18 cellular contexts compared by ENCODE assay signal in the genomic region with DNA sequence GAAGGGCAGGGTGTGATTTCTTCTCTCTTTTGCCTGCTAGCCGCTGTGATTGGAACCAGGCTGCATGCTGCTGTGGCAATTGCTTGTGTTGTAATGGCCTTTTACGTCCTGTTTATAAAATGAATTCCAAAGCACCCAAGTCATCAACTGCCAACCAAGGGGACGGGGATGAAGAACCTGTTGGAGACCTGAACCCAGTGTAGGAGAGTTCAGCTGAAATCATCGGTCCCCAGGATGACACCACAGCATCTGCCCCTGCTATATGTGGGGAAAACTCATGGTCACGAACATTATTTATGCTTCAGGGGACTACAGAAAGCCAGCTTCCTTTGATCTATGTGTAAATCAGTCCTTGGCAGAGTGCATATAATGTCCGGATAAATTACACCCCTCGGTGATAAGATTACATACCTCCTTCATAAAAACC. TPM values are rescaled to one million over a fixed set of nuclear protein-coding genes. Genes with fewer than 3 reads are reported as not detected.
DNase-seq lines count a peak whose midpoint lies in the region; ATAC-seq, FAIRE-seq and TF ChIP-seq lines count a peak whose summit lies in the region.
"Had no signal": no experiment of that assay in that cellular context is flagged by ENCODE, and none has a peak within 500 bp of the region (broad histone marks: within the 10 kb centered on the region; RNA-seq: fewer than 3 reads in every experiment).

No MANE protein-coding gene starts in this region.

- no peaks in the 10 kb centered on the region for H4K20me1 ChIP-seq in HepG2 (ENCODE audit: insufficient read depth, low read length)

- TF ChIP-seq RAD21 in HepG2 (CRISPR knock-in tag; IDR thresholded peaks at IDR 0.05) = no peak

- no peak for TF ChIP-seq CTCF in HepG2 (CRISPR knock-in tag; IDR thresholded peaks at IDR 0.05)
- TF ChIP-seq CTCF in right lobe of liver (IDR thresholded peaks at IDR 0.05) = no peak
- no peak for TF ChIP-seq CTCF in lung (IDR thresholded peaks at IDR 0.05; ENCODE audit: control extremely low read depth, extremely low read depth)

- H3K36me3 ChIP-seq in HepG2 (replicated peaks in 1 of 2; ENCODE audit: control insufficient read depth in 1 of 2, insufficient read depth in 2 of 2, low read length in 2 of 2) = peaks cover 2 to 15% of the 10 kb centered on the region in 2 experiments; a peak in 3 of 5 replicates
- peaks cover 0 to 20% (median 3%) of the 10 kb centered on the region in 4 donors for H3K36me3 ChIP-seq in right lobe of liver
- H3K36me3 ChIP-seq in lung (ENCODE audit: control insufficient read depth in 2 of 2, insufficient read depth in 2 of 2, low read length in 2 of 2) = peaks cover 12 to 13% of the 10 kb centered on the region in 2 donors
- H3K36me3 ChIP-seq: pancreas had no signal

- DNase-seq in HepG2 (ENCODE audit: low spot score) (no peak), right lobe of liver (no peak), astrocyte of the hippocampus (ENCODE audit: low read depth, low spot score) (peak; percentile 54), lung (ENCODE audit: low spot score) (no peak), SIG-M5 (lab: John Stamatoyannopoulos, UW) (no peak), NOMO-1 treated with DMSO at 0.1 percent for 48 hours (lab: John Stamatoyannopoulos, UW; ENCODE audit: unreplicated experiment) (no peak)
- DNase-seq: activated CD4-positive, alpha-beta memory T cell treated with anti-CD3 and anti-CD28 coated beads for 36 hours; activated effector memory CD4-positive, alpha-beta T cell treated with Interleukin-2 at 50 U/mL for 16 hours; AML-193; cerebellar nuclear complex; mammary epithelial cell; MV-4-11; NK-92 treated with Interleukin-12 subunit alpha and Interleukin-12 subunit beta, amount 100 ng/mL, for 24 hours; pancreas; stimulated activated CD4-positive, alpha-beta T cell treated with anti-CD3 and anti-CD28 coated beads, Interleukin-15, amount 100 ng/mL, for 24 hours had no signal

- no peak overlapping the region for H2AFZ ChIP-seq in HepG2 (ENCODE audit: low read length)

- H3K9me3 ChIP-seq in HepG2 (ENCODE audit: low read length) (no peaks in the 10 kb centered on the region), right lobe of liver (no peaks in the 10 kb centered on the region), lung (ENCODE audit: control insufficient read depth in 2 of 2, insufficient read depth in 1 of 2, low read length in 1 of 2) (no peaks in the 10 kb centered on the region)
- H3K9me3 ChIP-seq: pancreas had no signal

- H3K4me3 ChIP-seq in HepG2 (replicated peaks in 1 of 3; ENCODE audit: insufficient read depth in 1 of 3, low read depth in 2 of 3, low read length in 3 of 3) (no peak overlapping the region), right lobe of liver (no peak overlapping the region), lung (no peak overlapping the region)
- H3K4me3 ChIP-seq: pancreas had no signal

- POLR2A ChIA-PET in HepG2 (lab: Yijun Ruan, JAX) = no interaction called here

- in situ Hi-C loops in HepG2 (cut with HindIII; ENCODE audit: extremely low pct_ligation_motif_present, low pct_unique_long_range_greater_than_20kb) = no loop called here

- intact Hi-C loops in HepG2 (cut with micrococcal nuclease; ENCODE audit: unreplicated experiment) (loop anchor here (5.0 to 10.0 kb wide), 2 partner anchors 168 to 300 kb away; a partner anchor contains a TSS), right lobe of liver (cut with DNase I) (no loop called here)

- H3K9ac ChIP-seq in HepG2 (ENCODE audit: insufficient read depth, low read depth, low read length) = no peak overlapping the region

- H3K27ac ChIP-seq in HepG2 (ENCODE audit: extremely low read length, insufficient read depth, low read length) = no peak overlapping the region
- no peak overlapping the region for H3K27ac ChIP-seq in right lobe of liver
- H3K27ac ChIP-seq in lung (ENCODE audit: low read depth in 1 of 2, low read length in 1 of 2) = peak overlapping the region; percentile 69 to 72
- H3K27ac ChIP-seq: pancreas had no signal

- CTCF ChIA-PET in HepG2 (lab: Yijun Ruan, JAX; ENCODE audit: low intra/inter-chr PET ratio, low total read pairs) = no interaction called here

- H3K4me1 ChIP-seq in HepG2 (ENCODE audit: insufficient read depth, low read length) = peaks cover 21% of the 10 kb centered on the region
- peaks cover 0 to 17% (median 4%) of the 10 kb centered on the region in 4 donors for H3K4me1 ChIP-seq in right lobe of liver
- peaks cover 5 to 9% of the 10 kb centered on the region in 2 donors for H3K4me1 ChIP-seq in lung (ENCODE audit: control insufficient read depth in 2 of 2, insufficient read depth in 2 of 2, low read length in 2 of 2)

- H3K79me2 ChIP-seq in HepG2 (ENCODE audit: insufficient read depth, low read length) = peaks cover 25% of the 10 kb centered on the region

- H3K4me2 ChIP-seq in HepG2 (ENCODE audit: low read depth, low read length) = no peak overlapping the region

- ATAC-seq in HepG2 (no peak), right lobe of liver (no peak), lung (ENCODE audit: insufficient read depth, low FRiP score) (no peak), GM19467 (IDR thresholded peaks at IDR 0.05; ENCODE audit: unreplicated experiment) (no peak), GM21390 (IDR thresholded peaks at IDR 0.05; ENCODE audit: unreplicated experiment) (no peak)
- ATAC-seq: pancreas had no signal

- no peak for TF ChIP-seq POLR2A in HepG2 (IDR thresholded peaks at IDR 0.05; ENCODE audit: insufficient read depth in 1 of 2, low read depth in 2 of 2, low read length in 2 of 2)
- no peak for TF ChIP-seq POLR2A in right lobe of liver (IDR thresholded peaks at IDR 0.05)

- no peaks in the 10 kb centered on the region; a peak in 1 of 5 replicates for H3K27me3 ChIP-seq in HepG2 (ENCODE audit: control insufficient read depth in 1 of 2, insufficient read depth in 2 of 2, low read length in 2 of 2)
- H3K27me3 ChIP-seq in right lobe of liver = no peaks in the 10 kb centered on the region
- H3K27me3 ChIP-seq in lung (ENCODE audit: control insufficient read depth, insufficient read depth) = no peaks in the 10 kb centered on the region
- H3K27me3 ChIP-seq: pancreas had no signal

- FAIRE-seq in HepG2 (lab: Jason Lieb, UNC) = no peak
- FAIRE-seq: pancreas had no signal

- BruUV-seq in HepG2 (replicated peaks; lab: Mats Ljungman, UMichigan) = no TSS peak

- 93% methylated on average over 7 of the region's 7 CpGs for WGBS in HepG2 (ENCODE audit: low lambda C conversion rate)
- whole genome bisulfite sequencing in right lobe of liver (ENCODE audit: insufficient coverage, low coverage, low lambda C conversion rate, missing lambda C conversion rate) = 71% methylated on average over 4 of the region's 7 CpGs
- 61% methylated on average over 7 of the region's 7 CpGs for WGBS in lung, 2 donors

- no peak for TF ChIP-seq EP300 in HepG2 (IDR thresholded peaks at IDR 0.05; ENCODE audit: low read depth in 2 of 2, low read length in 2 of 2)
- TF ChIP-seq EP300 in HepG2 (CRISPR knock-in tag; IDR thresholded peaks at IDR 0.05; ENCODE audit: borderline replicate concordance) = no peak

RNA-seq across cellular contexts. Expression of a gene that starts 3.8 kb away (rescaled TPM):
- total RNA-seq in HepG2 (2016; rRNA removed; fragmentation: Illumina TruSeq; extraction: Trizol) (22.4 and 24.4 TPM in 2 replicates), right lobe of liver (10 to 100 TPM; 10.5 to 21.9 (median 15.1) TPM), lung (10 to 100 TPM; 35.4 to 44.6 TPM)
- 4.3 and 5.4 TPM in 2 replicates for total RNA-seq in HepG2 (2016; cell fraction: cytosol; rRNA removed; fragmentation: Illumina TruSeq; extraction: Trizol; ENCODE audit: low read depth)
- total RNA-seq in HepG2 (2016; cell fraction: insoluble cytoplasmic fraction; rRNA removed; fragmentation: Illumina TruSeq; extraction: Trizol) = 23.6 and 26.0 TPM in 2 replicates
- total RNA-seq in HepG2 (2016; cell fraction: membrane; rRNA removed; fragmentation: Illumina TruSeq; extraction: Trizol) = 14.2 and 15.4 TPM in 2 replicates
- total RNA-seq in HepG2 (2016; cell fraction: nucleus; rRNA removed; fragmentation: Illumina TruSeq; extraction: Trizol) = 15.0 and 18.4 TPM in 2 replicates
- polyA plus RNA-seq in HepG2 (2011; rRNA removed) (9.5 and 10.2 TPM in 2 replicates), lung (10 to 100 TPM; 22.5 to 35.8 TPM)
- polyA plus RNA-seq in HepG2 (2011; cell fraction: cytosol; rRNA removed) = 6.3 and 7.9 TPM in 2 replicates
- 4.6 and 5.9 TPM in 2 replicates for polyA plus RNA-seq in HepG2 (2011; cell fraction: nucleus; rRNA removed)
- 21.2 and 25.3 TPM in 2 replicates for polyA plus RNA-seq in HepG2 (2012)
- polyA plus RNA-seq in HepG2 (2016; cell fraction: cytosol; fragmentation: Illumina TruSeq; extraction: Trizol; ENCODE audit: low read depth) = 4.8 and 7.2 TPM in 2 replicates
- 22.2 and 24.2 TPM in 2 replicates for polyA plus RNA-seq in HepG2 (2016; cell fraction: insoluble cytoplasmic fraction; fragmentation: Illumina TruSeq; extraction: Trizol; ENCODE audit: low read depth)
- 9.2 and 10.4 TPM in 2 replicates for polyA plus RNA-seq in HepG2 (2016; cell fraction: membrane; fragmentation: Illumina TruSeq; extraction: Trizol; ENCODE audit: low read depth)
- 17.0 and 18.9 TPM in 2 replicates for polyA plus RNA-seq in HepG2 (2016; cell fraction: nucleus; fragmentation: Illumina TruSeq; extraction: Trizol; ENCODE audit: insufficient read depth, low read depth)
- 2.5 and 3.6 TPM in 2 replicates for polyA minus RNA-seq in HepG2 (2011; rRNA and poly(A)+ RNA removed; ENCODE audit: low replicate concordance)
- polyA minus RNA-seq in HepG2 (2011; cell fraction: cytosol; rRNA and poly(A)+ RNA removed) = 9.4 and 11.4 TPM in 2 replicates
- polyA minus RNA-seq in HepG2 (2011; cell fraction: nucleus; rRNA and poly(A)+ RNA removed) = 5.8 and 7.1 TPM in 2 replicates

RNA-seq across cellular contexts. Expression of a gene that starts 18.6 kb away (rescaled TPM):
- total RNA-seq in HepG2 (2016; rRNA removed; fragmentation: Illumina TruSeq; extraction: Trizol) = 36.3 and 62.1 TPM in 2 replicates
- 9.0 and 10.1 TPM in 2 replicates for total RNA-seq in HepG2 (2016; cell fraction: cytosol; rRNA removed; fragmentation: Illumina TruSeq; extraction: Trizol; ENCODE audit: low read depth)
- 40.2 and 62.3 TPM in 2 replicates for total RNA-seq in HepG2 (2016; cell fraction: insoluble cytoplasmic fraction; rRNA removed; fragmentation: Illumina TruSeq; extraction: Trizol)
- total RNA-seq in HepG2 (2016; cell fraction: membrane; rRNA removed; fragmentation: Illumina TruSeq; extraction: Trizol) = 28.6 and 37.3 TPM in 2 replicates
- 15.9 and 16.8 TPM in 2 replicates for total RNA-seq in HepG2 (2016; cell fraction: nucleus; rRNA removed; fragmentation: Illumina TruSeq; extraction: Trizol)
- 8.6 and 11.5 TPM in 2 replicates for polyA plus RNA-seq in HepG2 (2011; rRNA removed)
- polyA plus RNA-seq in HepG2 (2011; cell fraction: cytosol; rRNA removed) = 2.9 and 5.7 TPM in 2 replicates
- 1.1 and 2.3 TPM in 2 replicates for polyA plus RNA-seq in HepG2 (2011; cell fraction: nucleus; rRNA removed)
- polyA plus RNA-seq in HepG2 (2012) = 17.4 and 25.3 TPM in 2 replicates
- 9.4 and 9.5 TPM in 2 replicates for polyA plus RNA-seq in HepG2 (2016; cell fraction: cytosol; fragmentation: Illumina TruSeq; extraction: Trizol; ENCODE audit: low read depth)
- polyA plus RNA-seq in HepG2 (2016; cell fraction: insoluble cytoplasmic fraction; fragmentation: Illumina TruSeq; extraction: Trizol; ENCODE audit: low read depth) = 69.4 and 70.2 TPM in 2 replicates
- 26.1 and 31.2 TPM in 2 replicates for polyA plus RNA-seq in HepG2 (2016; cell fraction: membrane; fragmentation: Illumina TruSeq; extraction: Trizol; ENCODE audit: low read depth)
- polyA plus RNA-seq in HepG2 (2016; cell fraction: nucleus; fragmentation: Illumina TruSeq; extraction: Trizol; ENCODE audit: insufficient read depth, low read depth) = 29.1 and 33.5 TPM in 2 replicates
- 2.6 and 6.6 TPM in 2 replicates for polyA minus RNA-seq in HepG2 (2011; rRNA and poly(A)+ RNA removed; ENCODE audit: low replicate concordance)
- 10.6 and 12.0 TPM in 2 replicates for polyA minus RNA-seq in HepG2 (2011; cell fraction: cytosol; rRNA and poly(A)+ RNA removed)
- 5.9 and 7.8 TPM in 2 replicates for polyA minus RNA-seq in HepG2 (2011; cell fraction: nucleus; rRNA and poly(A)+ RNA removed)
- 10 to 100 TPM; 19.2 to 41.1 (median 26.4) TPM for total RNA-seq in right lobe of liver
- total RNA-seq in lung = 10 to 100 TPM; 22.2 to 35.8 TPM
- 10 to 100 TPM; 32.9 to 39.4 TPM for polyA plus RNA-seq in lung

RNA-seq across cellular contexts. Expression of a gene that starts 19.5 kb away (rescaled TPM):
- 0.14 and 0.20 TPM in 2 replicates for total RNA-seq in HepG2 (2016; rRNA removed; fragmentation: Illumina TruSeq; extraction: Trizol)
- 0.09 and 0.10 TPM in 2 replicates for total RNA-seq in HepG2 (2016; cell fraction: cytosol; rRNA removed; fragmentation: Illumina TruSeq; extraction: Trizol; ENCODE audit: low read depth)
- 0.12 and 0.22 TPM in 2 replicates for total RNA-seq in HepG2 (2016; cell fraction: insoluble cytoplasmic fraction; rRNA removed; fragmentation: Illumina TruSeq; extraction: Trizol)
- 0.06 and 0.24 TPM in 2 replicates for total RNA-seq in HepG2 (2016; cell fraction: membrane; rRNA removed; fragmentation: Illumina TruSeq; extraction: Trizol)
- total RNA-seq in HepG2 (2016; cell fraction: nucleus; rRNA removed; fragmentation: Illumina TruSeq; extraction: Trizol) = 0.71 and 1.2 TPM in 2 replicates
- 0.12 and 0.13 TPM in 2 replicates for polyA plus RNA-seq in HepG2 (2011; rRNA removed)
- 0.09 and 0.16 TPM in 2 replicates for polyA plus RNA-seq in HepG2 (2011; cell fraction: cytosol; rRNA removed)
- 0.32 and 0.38 TPM in 2 replicates for polyA plus RNA-seq in HepG2 (2011; cell fraction: nucleus; rRNA removed)
- polyA plus RNA-seq in HepG2 (2012) = 0.07 and 0.16 TPM in 2 replicates
- polyA plus RNA-seq in HepG2 (2016; cell fraction: cytosol; fragmentation: Illumina TruSeq; extraction: Trizol; ENCODE audit: low read depth) = 0.14 and 0.19 TPM in 2 replicates
- polyA plus RNA-seq in HepG2 (2016; cell fraction: insoluble cytoplasmic fraction; fragmentation: Illumina TruSeq; extraction: Trizol; ENCODE audit: low read depth) = 0.19 TPM in 2 replicates
- polyA plus RNA-seq in HepG2 (2016; cell fraction: membrane; fragmentation: Illumina TruSeq; extraction: Trizol; ENCODE audit: low read depth) = 0.08 and 0.18 TPM in 2 replicates
- 0.17 TPM in 1 of 2 replicates, not detected in the other for polyA plus RNA-seq in HepG2 (2016; cell fraction: nucleus; fragmentation: Illumina TruSeq; extraction: Trizol; ENCODE audit: insufficient read depth, low read depth)
- 0.80 and 2.9 TPM in 2 replicates for polyA minus RNA-seq in HepG2 (2011; rRNA and poly(A)+ RNA removed; ENCODE audit: low replicate concordance)
- polyA minus RNA-seq in HepG2 (2011; cell fraction: cytosol; rRNA and poly(A)+ RNA removed) = not detected in 2 replicates
- 0.39 and 0.50 TPM in 2 replicates for polyA minus RNA-seq in HepG2 (2011; cell fraction: nucleus; rRNA and poly(A)+ RNA removed)
- 1 to 10 TPM in 1 of 6 experiments, under 1 TPM in 5; 0.16 to 1.2 (median 0.22) TPM for total RNA-seq in right lobe of liver
- 10 to 100 TPM in 1 of 2 donors, 1 to 10 TPM in 1; 8.9 to 25.0 TPM for total RNA-seq in lung
- 1 to 10 TPM; 3.3 to 7.0 TPM for polyA plus RNA-seq in lung
- total RNA-seq: SK-MEL-5 had no signal

RNA-seq across cellular contexts. Expression of a gene that starts 52.5 kb away (rescaled TPM):
- total RNA-seq in HepG2 (2016; rRNA removed; fragmentation: Illumina TruSeq; extraction: Trizol) (5.9 and 6.0 TPM in 2 replicates), right lobe of liver (1 to 10 TPM; 2.4 to 4.2 (median 2.6) TPM), lung (10 to 100 TPM; 16.3 to 17.7 TPM)
- total RNA-seq in HepG2 (2016; cell fraction: cytosol; rRNA removed; fragmentation: Illumina TruSeq; extraction: Trizol; ENCODE audit: low read depth) = 2.0 and 2.2 TPM in 2 replicates
- total RNA-seq in HepG2 (2016; cell fraction: insoluble cytoplasmic fraction; rRNA removed; fragmentation: Illumina TruSeq; extraction: Trizol) = 5.5 and 7.3 TPM in 2 replicates
- total RNA-seq in HepG2 (2016; cell fraction: membrane; rRNA removed; fragmentation: Illumina TruSeq; extraction: Trizol) = 3.1 and 4.0 TPM in 2 replicates
- total RNA-seq in HepG2 (2016; cell fraction: nucleus; rRNA removed; fragmentation: Illumina TruSeq; extraction: Trizol) = 7.6 and 7.7 TPM in 2 replicates
- polyA plus RNA-seq in HepG2 (2011; rRNA removed) (3.7 and 4.3 TPM in 2 replicates), lung (1 to 10 TPM; 3.1 to 6.0 TPM)
- 1.7 and 2.7 TPM in 2 replicates for polyA plus RNA-seq in HepG2 (2011; cell fraction: cytosol; rRNA removed)
- polyA plus RNA-seq in HepG2 (2011; cell fraction: nucleus; rRNA removed) = 5.3 and 5.7 TPM in 2 replicates
- polyA plus RNA-seq in HepG2 (2012) = 3.1 and 3.2 TPM in 2 replicates
- 0.14 and 0.19 TPM in 2 replicates for polyA plus RNA-seq in HepG2 (2016; cell fraction: cytosol; fragmentation: Illumina TruSeq; extraction: Trizol; ENCODE audit: low read depth)
- polyA plus RNA-seq in HepG2 (2016; cell fraction: insoluble cytoplasmic fraction; fragmentation: Illumina TruSeq; extraction: Trizol; ENCODE audit: low read depth) = 4.0 and 4.5 TPM in 2 replicates
- polyA plus RNA-seq in HepG2 (2016; cell fraction: membrane; fragmentation: Illumina TruSeq; extraction: Trizol; ENCODE audit: low read depth) = 0.56 and 0.84 TPM in 2 replicates
- polyA plus RNA-seq in HepG2 (2016; cell fraction: nucleus; fragmentation: Illumina TruSeq; extraction: Trizol; ENCODE audit: insufficient read depth, low read depth) = 8.1 and 9.3 TPM in 2 replicates
- polyA minus RNA-seq in HepG2 (2011; rRNA and poly(A)+ RNA removed; ENCODE audit: low replicate concordance) = 3.0 and 7.0 TPM in 2 replicates
- polyA minus RNA-seq in HepG2 (2011; cell fraction: cytosol; rRNA and poly(A)+ RNA removed) = 6.3 and 7.3 TPM in 2 replicates
- polyA minus RNA-seq in HepG2 (2011; cell fraction: nucleus; rRNA and poly(A)+ RNA removed) = 8.0 and 10.6 TPM in 2 replicates

Comparison
In these comparisons a context has a peak if more than half of its experiments do, and no peak if none do; other contexts are left out.
1. H3K27ac ChIP-seq: peak in lung (2 of 2); none in HepG2 (single experiment) and right lobe of liver (0 of 3).
2. RNA of a gene that starts 19.5 kb away (total RNA-seq): 8.9 to 25.0 TPM in lung; 0.16 to 1.2 TPM in right lobe of liver and 0.06 to 1.2 TPM in HepG2; every median in the first group is over 4 times any median in the second.